In the genomic region with DNA sequence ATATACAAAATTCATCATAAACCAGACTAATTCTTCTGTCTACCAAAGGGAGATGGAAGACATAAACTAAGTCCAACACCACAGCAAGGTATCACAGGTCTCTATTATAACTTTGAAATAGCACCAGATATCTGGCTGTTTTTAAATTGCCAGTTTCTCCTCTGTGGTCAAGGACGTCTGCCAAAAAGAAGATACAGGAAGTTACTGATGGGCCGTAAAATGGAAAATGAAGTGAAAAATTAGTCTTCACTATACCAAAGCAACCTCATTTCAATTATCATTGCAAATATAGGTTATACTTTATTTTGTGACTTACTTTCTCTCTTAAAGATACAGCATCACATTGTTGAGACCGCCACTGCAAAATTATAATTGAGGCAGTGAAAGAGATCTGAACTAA, we compare ENCODE assay signal across 26 cellular contexts.
"Had no signal": no experiment of that assay in that cellular context is flagged by ENCODE, and none has a peak within 500 bp of the region (broad histone marks: within the 10 kb centered on the region; RNA-seq: fewer than 3 reads in every experiment).

No MANE protein-coding gene starts in this region.

- H3K4me1 ChIP-seq: pancreas, prostate gland had no signal

- H3K9me3 ChIP-seq: pancreas, prostate gland, thoracic aorta had no signal

- H3K36me3 ChIP-seq: pancreas, prostate gland, thoracic aorta had no signal

- H3K27ac ChIP-seq: pancreas, prostate gland, skin epidermis, thoracic aorta had no signal

- FAIRE-seq: pancreas, TTC549, urothelium cell line had no signal

- H3K4me3 ChIP-seq: pancreas, prostate gland, skin epidermis, thoracic aorta had no signal

- DNase-seq: activated B cell treated with CpG ODN at 0.5 μM for 24 hours; activated CD4-positive, alpha-beta T cell treated with anti-CD3 and anti-CD28 coated beads for 36 hours; activated CD8-positive, alpha-beta memory T cell treated with anti-CD3 and anti-CD28 coated beads, Interleukin-2, amount 10 ng/mL, durations not matched to agents 7 days and 5 days; activated CD8-positive, alpha-beta T cell treated with anti-CD3 and anti-CD28 coated beads, Interleukin-2, amount 10 ng/mL, durations not matched to agents 7 days and 5 days; activated naive CD8-positive, alpha-beta T cell treated with anti-CD3 and anti-CD28 coated beads, Interleukin-2, amount 50 U/mL, for 24 hours; activated T-cell treated with anti-CD3 and anti-CD28 coated beads, Interleukin-2, amount 50 U/mL, for 48 hours; amygdala; caudate nucleus; cortex of kidney; effector memory CD8-positive, alpha-beta T cell; erythroblast; head of caudate nucleus; hippocampal formation; naive thymus-derived CD8-positive, alpha-beta T cell; nucleus accumbens; pancreas; retina; stimulated activated CD4-positive, alpha-beta T cell treated with anti-CD3 and anti-CD28 coated beads, Interleukin-12 subunit alpha, Interleukin-12 subunit beta, amount 100 ng/mL, for 4 hours; stimulated activated CD4-positive, alpha-beta T cell treated with anti-CD3 and anti-CD28 coated beads, Interleukin-4, amount 100 ng/mL, for 1 hour; stimulated activated naive CD8-positive, alpha-beta T cell treated with anti-CD3 and anti-CD28 coated beads, Interleukin-15, Interleukin-2, amounts not matched to agents 100 U/mL and 50 U/mL, for 24 hours; trophoblast cell had no signal

- H3K27me3 ChIP-seq: pancreas had no signal
